ENCODE assay signal across 2 cellular contexts in genomic region chr6:18302561-18303439, GRCh38.
TF ChIP-seq lines count a peak whose summit lies in the region.

No MANE protein-coding gene starts in this region.

TF ChIP-seq in HepG2, 621 proteins besides CTCF, POLR2A, EP300 and RAD21:
- no peak for TF ChIP-seq ZBTB39 (CRISPR knock-in tag; IDR thresholded peaks at IDR 0.05)
- peak; percentile 76 for TF ChIP-seq ZNF121 (CRISPR knock-in tag; IDR thresholded peaks at IDR 0.05)
- peak; percentile 63 for TF ChIP-seq STAG1 (CRISPR knock-in tag; IDR thresholded peaks at IDR 0.05)
- no peak for TF ChIP-seq ZNF10 (CRISPR knock-in tag; IDR thresholded peaks at IDR 0.05; ENCODE audit: borderline replicate concordance, low read depth)
- peak; percentile 32; the same call in 1 of the 2 replicates for TF ChIP-seq SMC3 (IDR thresholded peaks at IDR 0.05; ENCODE audit: low read length)
TF ChIP-seq in HepG2: peak in this region for 3.

TF ChIP-seq in H1, 55 proteins besides CTCF, POLR2A, EP300 and RAD21:
- TF ChIP-seq CBX8 (IDR thresholded peaks at IDR 0.05; ENCODE audit: borderline replicate concordance, low read depth, low read length) (no peak), POU5F1 (IDR thresholded peaks at IDR 0.05; ENCODE audit: low read depth, low read length) (no peak), GTF2F1 (IDR thresholded peaks at IDR 0.05; ENCODE audit: borderline replicate concordance, low read depth, low read length) (no peak), MAX (IDR thresholded peaks at IDR 0.05) (no peak), CHD7 (IDR thresholded peaks at IDR 0.05; ENCODE audit: insufficient replicate concordance, low read length) (peak; percentile 73), KDM4A (IDR thresholded peaks at IDR 0.05; ENCODE audit: low read depth, low read length, severe bottlenecking) (no peak)
